In the genomic region with DNA sequence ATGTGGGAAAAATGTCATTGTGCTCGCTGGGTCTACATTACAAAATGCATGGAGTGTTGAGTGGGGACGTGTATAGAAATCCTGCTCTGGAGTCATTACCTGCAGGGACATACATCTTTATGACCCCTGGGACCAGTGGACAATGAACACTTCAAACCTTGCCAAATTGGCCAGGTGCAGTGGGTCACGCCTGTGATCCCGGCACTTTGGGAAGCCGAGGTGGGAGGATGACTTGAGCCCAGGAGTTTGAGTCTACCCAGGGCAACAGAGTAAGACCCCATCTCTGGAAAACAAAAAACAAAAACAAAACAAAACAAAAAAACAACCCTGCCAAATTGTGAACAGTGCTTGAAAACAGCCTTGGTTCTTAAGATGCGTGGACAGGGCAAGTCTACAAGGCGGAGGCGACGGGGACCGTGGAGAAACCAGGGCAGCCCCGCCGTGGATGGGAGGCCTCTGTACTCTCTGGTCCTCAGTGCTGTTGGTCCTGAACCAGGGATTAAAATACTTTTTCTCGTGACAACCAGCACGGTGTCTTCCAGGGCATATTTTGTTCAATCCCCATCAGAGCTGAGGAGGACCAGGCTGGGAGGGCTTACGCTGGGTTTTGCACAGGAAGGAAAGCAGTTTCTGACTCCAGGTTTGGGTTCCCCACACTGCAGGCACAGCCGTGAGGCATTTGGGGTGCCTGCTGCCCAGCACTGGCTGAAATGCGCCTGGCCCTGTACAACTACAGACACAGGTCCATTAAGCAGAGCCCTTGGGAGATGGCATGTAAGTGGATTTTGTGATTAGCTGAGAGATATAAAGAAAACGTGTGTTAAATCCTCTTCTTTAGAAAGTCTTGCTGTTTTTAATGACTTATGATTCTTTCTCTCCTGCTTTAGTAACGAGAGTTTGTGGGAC, we compare ENCODE assay signal across 2 cellular contexts.
A peak's percentile ranks its signal among the peaks of the same experiment; 100 is the strongest.
TF ChIP-seq lines count a peak whose summit lies in the region.

No MANE protein-coding gene starts in this region.

TF ChIP-seq in SK-N-SH, 30 proteins besides CTCF, POLR2A, EP300 and RAD21:
- TF ChIP-seq, protein P1, sequence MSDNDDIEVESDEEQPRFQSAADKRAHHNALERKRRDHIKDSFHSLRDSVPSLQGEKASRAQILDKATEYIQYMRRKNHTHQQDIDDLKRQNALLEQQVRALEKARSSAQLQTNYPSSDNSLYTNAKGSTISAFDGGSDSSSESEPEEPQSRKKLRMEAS (IDR thresholded peaks at IDR 0.05; ENCODE audit: low read depth), result no peak
- TF ChIP-seq EZH2phosphoT487 (IDR thresholded peaks at IDR 0.05; ENCODE audit: borderline replicate concordance, low read depth) (no peak), GATA2 (CRISPR knock-in tag; IDR thresholded peaks at IDR 0.05) (peak; percentile 61), RXRA (IDR thresholded peaks at IDR 0.05; ENCODE audit: borderline replicate concordance, low read depth) (no peak), RFX5 (IDR thresholded peaks at IDR 0.05; ENCODE audit: low read length) (no peak), FOXM1 (IDR thresholded peaks at IDR 0.05; ENCODE audit: low read depth) (no peak), CHD2 (IDR thresholded peaks at IDR 0.05; ENCODE audit: low read length, partially characterized antibody) (peak; percentile 44)
- TF ChIP-seq, protein P2, sequence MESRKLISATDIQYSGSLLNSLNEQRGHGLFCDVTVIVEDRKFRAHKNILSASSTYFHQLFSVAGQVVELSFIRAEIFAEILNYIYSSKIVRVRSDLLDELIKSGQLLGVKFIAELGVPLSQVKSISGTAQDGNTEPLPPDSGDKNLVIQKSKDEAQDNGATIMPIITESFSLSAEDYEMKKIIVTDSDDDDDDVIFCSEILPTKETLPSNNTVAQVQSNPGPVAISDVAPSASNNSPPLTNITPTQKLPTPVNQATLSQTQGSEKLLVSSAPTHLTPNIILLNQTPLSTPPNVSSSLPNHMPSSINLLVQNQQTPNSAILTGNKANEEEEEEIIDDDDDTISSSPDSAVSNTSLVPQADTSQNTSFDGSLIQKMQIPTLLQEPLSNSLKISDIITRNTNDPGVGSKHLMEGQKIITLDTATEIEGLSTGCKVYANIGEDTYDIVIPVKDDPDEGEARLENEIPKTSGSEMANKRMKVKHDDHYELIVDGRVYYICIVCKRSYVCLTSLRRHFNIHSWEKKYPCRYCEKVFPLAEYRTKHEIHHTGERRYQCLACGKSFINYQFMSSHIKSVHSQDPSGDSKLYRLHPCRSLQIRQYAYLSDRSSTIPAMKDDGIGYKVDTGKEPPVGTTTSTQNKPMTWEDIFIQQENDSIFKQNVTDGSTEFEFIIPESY (IDR thresholded peaks at IDR 0.05; ENCODE audit: borderline replicate concordance, low read depth), result no peak
- TF ChIP-seq, protein P3, sequence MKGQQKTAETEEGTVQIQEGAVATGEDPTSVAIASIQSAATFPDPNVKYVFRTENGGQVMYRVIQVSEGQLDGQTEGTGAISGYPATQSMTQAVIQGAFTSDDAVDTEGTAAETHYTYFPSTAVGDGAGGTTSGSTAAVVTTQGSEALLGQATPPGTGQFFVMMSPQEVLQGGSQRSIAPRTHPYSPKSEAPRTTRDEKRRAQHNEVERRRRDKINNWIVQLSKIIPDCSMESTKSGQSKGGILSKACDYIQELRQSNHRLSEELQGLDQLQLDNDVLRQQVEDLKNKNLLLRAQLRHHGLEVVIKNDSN (IDR thresholded peaks at IDR 0.05; ENCODE audit: borderline replicate concordance, low read depth), result no peak
TF ChIP-seq in SK-N-SH: peak in this region for 2.

TF ChIP-seq in SK-N-SH treated with all-trans-retinoic acid at 6 μM for 48 hours, 23 proteins besides CTCF, POLR2A, EP300 and RAD21 (continued from another document):
- TF ChIP-seq, protein P4, sequence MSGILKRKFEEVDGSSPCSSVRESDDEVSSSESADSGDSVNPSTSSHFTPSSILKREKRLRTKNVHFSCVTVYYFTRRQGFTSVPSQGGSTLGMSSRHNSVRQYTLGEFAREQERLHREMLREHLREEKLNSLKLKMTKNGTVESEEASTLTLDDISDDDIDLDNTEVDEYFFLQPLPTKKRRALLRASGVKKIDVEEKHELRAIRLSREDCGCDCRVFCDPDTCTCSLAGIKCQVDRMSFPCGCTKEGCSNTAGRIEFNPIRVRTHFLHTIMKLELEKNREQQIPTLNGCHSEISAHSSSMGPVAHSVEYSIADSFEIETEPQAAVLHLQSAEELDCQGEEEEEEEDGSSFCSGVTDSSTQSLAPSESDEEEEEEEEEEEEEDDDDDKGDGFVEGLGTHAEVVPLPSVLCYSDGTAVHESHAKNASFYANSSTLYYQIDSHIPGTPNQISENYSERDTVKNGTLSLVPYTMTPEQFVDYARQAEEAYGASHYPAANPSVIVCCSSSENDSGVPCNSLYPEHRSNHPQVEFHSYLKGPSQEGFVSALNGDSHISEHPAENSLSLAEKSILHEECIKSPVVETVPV (CRISPR knock-in tag; IDR thresholded peaks at IDR 0.05), result no peak
- TF ChIP-seq TOX (CRISPR knock-in tag; IDR thresholded peaks at IDR 0.05; ENCODE audit: borderline replicate concordance), result no peak
- TF ChIP-seq ZNF70 (CRISPR knock-in tag; IDR thresholded peaks at IDR 0.05), result no peak
- TF ChIP-seq, protein P5, sequence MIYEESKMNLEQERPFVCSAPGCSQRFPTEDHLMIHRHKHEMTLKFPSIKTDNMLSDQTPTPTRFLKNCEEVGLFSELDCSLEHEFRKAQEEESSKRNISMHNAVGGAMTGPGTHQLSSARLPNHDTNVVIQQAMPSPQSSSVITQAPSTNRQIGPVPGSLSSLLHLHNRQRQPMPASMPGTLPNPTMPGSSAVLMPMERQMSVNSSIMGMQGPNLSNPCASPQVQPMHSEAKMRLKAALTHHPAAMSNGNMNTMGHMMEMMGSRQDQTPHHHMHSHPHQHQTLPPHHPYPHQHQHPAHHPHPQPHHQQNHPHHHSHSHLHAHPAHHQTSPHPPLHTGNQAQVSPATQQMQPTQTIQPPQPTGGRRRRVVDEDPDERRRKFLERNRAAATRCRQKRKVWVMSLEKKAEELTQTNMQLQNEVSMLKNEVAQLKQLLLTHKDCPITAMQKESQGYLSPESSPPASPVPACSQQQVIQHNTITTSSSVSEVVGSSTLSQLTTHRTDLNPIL (CRISPR knock-in tag; IDR thresholded peaks at IDR 0.05; ENCODE audit: low read depth), result no peak
- TF ChIP-seq TCF4 (CRISPR knock-in tag; IDR thresholded peaks at IDR 0.05; ENCODE audit: borderline replicate concordance), result no peak
- TF ChIP-seq OSR1 (CRISPR knock-in tag; IDR thresholded peaks at IDR 0.05), result no peak
- no peak for TF ChIP-seq ARNTL (CRISPR knock-in tag; IDR thresholded peaks at IDR 0.05; ENCODE audit: borderline replicate concordance, low read depth)
- no peak for TF ChIP-seq SNAI2 (CRISPR knock-in tag; IDR thresholded peaks at IDR 0.05)
- no peak for TF ChIP-seq ZC3H10 (CRISPR knock-in tag; IDR thresholded peaks at IDR 0.05)
- TF ChIP-seq, protein P6, sequence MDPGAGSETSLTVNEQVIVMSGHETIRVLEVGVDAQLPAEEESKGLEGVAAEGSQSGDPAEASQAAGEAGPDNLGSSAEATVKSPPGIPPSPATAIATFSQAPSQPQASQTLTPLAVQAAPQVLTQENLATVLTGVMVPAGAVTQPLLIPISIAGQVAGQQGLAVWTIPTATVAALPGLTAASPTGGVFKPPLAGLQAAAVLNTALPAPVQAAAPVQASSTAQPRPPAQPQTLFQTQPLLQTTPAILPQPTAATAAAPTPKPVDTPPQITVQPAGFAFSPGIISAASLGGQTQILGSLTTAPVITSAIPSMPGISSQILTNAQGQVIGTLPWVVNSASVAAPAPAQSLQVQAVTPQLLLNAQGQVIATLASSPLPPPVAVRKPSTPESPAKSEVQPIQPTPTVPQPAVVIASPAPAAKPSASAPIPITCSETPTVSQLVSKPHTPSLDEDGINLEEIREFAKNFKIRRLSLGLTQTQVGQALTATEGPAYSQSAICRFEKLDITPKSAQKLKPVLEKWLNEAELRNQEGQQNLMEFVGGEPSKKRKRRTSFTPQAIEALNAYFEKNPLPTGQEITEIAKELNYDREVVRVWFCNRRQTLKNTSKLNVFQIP (CRISPR knock-in tag; IDR thresholded peaks at IDR 0.05; ENCODE audit: borderline replicate concordance, low read depth), result no peak
- TF ChIP-seq, protein P7, sequence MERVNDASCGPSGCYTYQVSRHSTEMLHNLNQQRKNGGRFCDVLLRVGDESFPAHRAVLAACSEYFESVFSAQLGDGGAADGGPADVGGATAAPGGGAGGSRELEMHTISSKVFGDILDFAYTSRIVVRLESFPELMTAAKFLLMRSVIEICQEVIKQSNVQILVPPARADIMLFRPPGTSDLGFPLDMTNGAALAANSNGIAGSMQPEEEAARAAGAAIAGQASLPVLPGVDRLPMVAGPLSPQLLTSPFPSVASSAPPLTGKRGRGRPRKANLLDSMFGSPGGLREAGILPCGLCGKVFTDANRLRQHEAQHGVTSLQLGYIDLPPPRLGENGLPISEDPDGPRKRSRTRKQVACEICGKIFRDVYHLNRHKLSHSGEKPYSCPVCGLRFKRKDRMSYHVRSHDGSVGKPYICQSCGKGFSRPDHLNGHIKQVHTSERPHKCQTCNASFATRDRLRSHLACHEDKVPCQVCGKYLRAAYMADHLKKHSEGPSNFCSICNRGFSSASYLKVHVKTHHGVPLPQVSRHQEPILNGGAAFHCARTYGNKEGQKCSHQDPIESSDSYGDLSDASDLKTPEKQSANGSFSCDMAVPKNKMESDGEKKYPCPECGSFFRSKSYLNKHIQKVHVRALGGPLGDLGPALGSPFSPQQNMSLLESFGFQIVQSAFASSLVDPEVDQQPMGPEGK (CRISPR knock-in tag; IDR thresholded peaks at IDR 0.05; ENCODE audit: borderline replicate concordance), result no peak
- TF ChIP-seq GLIS3 (CRISPR knock-in tag; IDR thresholded peaks at IDR 0.05), result no peak
- TF ChIP-seq ESRRG (CRISPR knock-in tag; IDR thresholded peaks at IDR 0.05), result no peak
- TF ChIP-seq ZNF565 (CRISPR knock-in tag; conservative IDR thresholded peaks at IDR 0.05; ENCODE audit: low read depth), result no peak
